ENCODE assay signal across 26 cellular contexts in genomic region chr11:93870616-93871015, GRCh38. TPM values are rescaled to one million over a fixed set of nuclear protein-coding genes. Genes with fewer than 3 reads are reported as not detected.
"Had no signal": no experiment of that assay in that cellular context is flagged by ENCODE, and none has a peak within 500 bp of the region (broad histone marks: within the 10 kb centered on the region; RNA-seq: fewer than 3 reads in every experiment).

No MANE protein-coding gene starts in this region.

- H3K4me2 ChIP-seq: KMS-11 had no signal

- H3K27me3 ChIP-seq: Peyer's patch, SJCRH30 had no signal

- H3K4me1 ChIP-seq: Peyer's patch, SJCRH30 had no signal

- H3K36me3 ChIP-seq: Peyer's patch, SJCRH30 had no signal

- H3K9me3 ChIP-seq: Peyer's patch, SJCRH30 had no signal

- DNase-seq: IMR-90; Kasumi-1; MM.1S; NCI-H1092 treated with DMSO at 0.1 percent for 48 hours; NCI-H1436; NCI-H187; NCI-H2029; NCI-H2081 treated with DMSO at 0.1 percent for 48 hours; NCI-H2171; NCI-H226; NCI-H446; NCI-H510A; NCI-H524 treated with DMSO at 0.1 percent for 48 hours; NCI-H774; NK-92 treated with Interleukin-12 subunit alpha and Interleukin-12 subunit beta, amount 100 ng/mL, for 24 hours; PC-3; Peyer's patch; SHP77 treated with DMSO at 0.1 percent for 48 hours; SJCRH30 had no signal

- H3K4me3 ChIP-seq: Peyer's patch, SJCRH30 had no signal

- H3K27ac ChIP-seq: KMS-11, Peyer's patch, SJCRH30 had no signal

- ATAC-seq: HepG2, PC-3, Right ventricle myocardium inferior had no signal

RNA-seq across cellular contexts. Expression of gene VSTM5, which starts 20.2 kb away (rescaled TPM):
- total RNA-seq: HepG2, HT1080, M059J, OCI-LY7, RPMI7951, SJCRH30 had no signal
- polyA plus RNA-seq: HepG2 had no signal
